12 cellular contexts compared by ENCODE assay signal in the genomic region with DNA sequence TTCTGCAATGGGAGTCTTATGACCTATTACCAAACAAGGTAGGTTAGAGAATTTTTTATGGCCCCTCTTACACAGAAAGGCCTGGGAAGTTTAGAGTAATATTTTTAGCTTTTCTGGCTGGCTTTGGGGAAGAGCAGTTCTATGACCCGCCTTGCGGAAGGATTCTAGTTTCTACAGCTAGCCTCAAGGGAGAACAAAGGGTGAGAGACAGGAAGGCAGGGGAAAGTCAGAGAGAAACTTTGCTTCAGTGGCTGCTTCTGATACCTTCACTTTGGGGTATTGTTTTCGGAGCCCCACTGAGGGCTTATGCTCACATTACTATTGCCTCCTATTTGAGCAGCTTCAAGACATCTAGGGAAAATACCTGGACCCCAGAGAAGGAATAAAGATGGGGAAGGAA.
DNase-seq lines count a peak whose midpoint lies in the region; ATAC-seq and TF ChIP-seq lines count a peak whose summit lies in the region.
"Had no signal": no experiment of that assay in that cellular context is flagged by ENCODE, and none has a peak within 500 bp of the region (broad histone marks: within the 10 kb centered on the region; RNA-seq: fewer than 3 reads in every experiment).

No MANE protein-coding gene starts in this region.

- TF ChIP-seq EP300 in transverse colon (IDR thresholded peaks at IDR 0.05; ENCODE audit: low read depth), result no peak

- ATAC-seq in GM18861 (IDR thresholded peaks at IDR 0.05; ENCODE audit: unreplicated experiment) (peak; percentile 91), GM21447 (IDR thresholded peaks at IDR 0.05; ENCODE audit: unreplicated experiment) (peak; percentile 95), HG03095 (IDR thresholded peaks at IDR 0.05; ENCODE audit: unreplicated experiment) (peak; percentile 93), naive B cell (ENCODE audit: low read depth in 2 of 2) (peak; percentile 83 to 99)

- no peaks in the 10 kb centered on the region for H3K9me3 ChIP-seq in transverse colon
- H3K9me3 ChIP-seq: Peyer's patch had no signal

- H3K9me3 Mint-ChIP-seq in naive B cell, result no peaks in the 10 kb centered on the region
- H3K9me3 Mint-ChIP-seq in activated naive CD4-positive, alpha-beta T cell treated with anti-CD3 and anti-CD28 coated beads for 36 hours, result no peaks in the 10 kb centered on the region
- H3K9me3 Mint-ChIP-seq: neural crest cell had no signal

- WGBS in transverse colon (ENCODE audit: low coverage in 1 of 2), 2 donors, result 67 to 86% methylated on average over 3 of the region's 3 CpGs

- in situ Hi-C loops in transverse colon (cut with MboI; ENCODE audit: low pct_ligation_motif_present in 1 of 4, low pct_unique_long_range_greater_than_20kb in 1 of 4, low sequenced_read_pairs in 3 of 4), result no loop called here

- CTCF ChIA-PET in activated naive CD4-positive, alpha-beta T cell treated with anti-CD3 and anti-CD28 coated beads for 36 hours (lab: Charles Lee), result interaction anchor here (0.8 to 0.9 kb wide), 2 partner anchors 83 to 99 kb away, joined by 3 read pairs; no protein-coding TSS in a partner anchor

- no peak for TF ChIP-seq CTCF in transverse colon (IDR thresholded peaks at IDR 0.05)

- TF ChIP-seq POLR2A in transverse colon (IDR thresholded peaks at IDR 0.05), result no peak

- DNase-seq in naive B cell (peak; percentile 26), transverse colon (no peak), DMS 273 treated with DMSO at 0.1 percent for 48 hours (lab: John Stamatoyannopoulos, UW) (no peak), NCI-H510A treated with DMSO at 0.1 percent for 48 hours (lab: John Stamatoyannopoulos, UW) (no peak)
- no peak for DNase-seq in activated naive CD4-positive, alpha-beta T cell treated with anti-CD3 and anti-CD28 coated beads for 36 hours
- DNase-seq: NCI-H1417; Peyer's patch; stimulated activated CD4-positive, alpha-beta T cell treated with anti-CD3 and anti-CD28 coated beads, Interleukin-2, amount 100 ng/mL, for 24 hours had no signal

- intact Hi-C loops in transverse colon (cut with DNase I; ENCODE audit: low total_unique reads), result no loop called here
- intact Hi-C loops in activated naive CD4-positive, alpha-beta T cell treated with anti-CD3 and anti-CD28 coated beads for 36 hours (cut with micrococcal nuclease), result no loop called here

- no peaks in the 10 kb centered on the region for H3K36me3 ChIP-seq in transverse colon
- H3K36me3 ChIP-seq: Peyer's patch had no signal

- H3K4me1 ChIP-seq in transverse colon, result no peaks in the 10 kb centered on the region
- H3K4me1 ChIP-seq: Peyer's patch had no signal

- H3K36me3 Mint-ChIP-seq in naive B cell, result no peaks in the 10 kb centered on the region
- no peaks in the 10 kb centered on the region for H3K36me3 Mint-ChIP-seq in activated naive CD4-positive, alpha-beta T cell treated with anti-CD3 and anti-CD28 coated beads for 36 hours (ENCODE audit: low read depth)

- H3K27ac ChIP-seq in transverse colon, result no peak overlapping the region
- H3K27ac ChIP-seq: Peyer's patch had no signal

- H3K4me3 Mint-ChIP-seq in naive B cell, result peak overlapping the region in 7 of 8 donors; percentile 54 to 83 (median 63)
- no peak overlapping the region for H3K4me3 Mint-ChIP-seq in activated naive CD4-positive, alpha-beta T cell treated with anti-CD3 and anti-CD28 coated beads for 36 hours
- H3K4me3 Mint-ChIP-seq: neural crest cell had no signal

- peaks cover 9 to 18% (median 12%) of the 10 kb centered on the region in 3 donors for H3K27me3 Mint-ChIP-seq in naive B cell
- H3K27me3 Mint-ChIP-seq in activated naive CD4-positive, alpha-beta T cell treated with anti-CD3 and anti-CD28 coated beads for 36 hours (ENCODE audit: low read depth), result no peaks in the 10 kb centered on the region

- H3K4me3 ChIP-seq in transverse colon, result no peak overlapping the region
- H3K4me3 ChIP-seq: Peyer's patch had no signal

- peaks cover 17 to 26% (median 18%) of the 10 kb centered on the region in 3 donors for H3K4me1 Mint-ChIP-seq in naive B cell
- H3K4me1 Mint-ChIP-seq in activated naive CD4-positive, alpha-beta T cell treated with anti-CD3 and anti-CD28 coated beads for 36 hours (ENCODE audit: low read depth), result peaks cover 5% of the 10 kb centered on the region

- H3K27ac Mint-ChIP-seq in naive B cell, result peak overlapping the region in 2 of 6 donors; percentile 61 to 88
- H3K27ac Mint-ChIP-seq in activated naive CD4-positive, alpha-beta T cell treated with anti-CD3 and anti-CD28 coated beads for 36 hours, result no peak overlapping the region

- H3K27me3 ChIP-seq in transverse colon, result no peaks in the 10 kb centered on the region
- H3K27me3 ChIP-seq: Peyer's patch had no signal
